In the genomic region with DNA sequence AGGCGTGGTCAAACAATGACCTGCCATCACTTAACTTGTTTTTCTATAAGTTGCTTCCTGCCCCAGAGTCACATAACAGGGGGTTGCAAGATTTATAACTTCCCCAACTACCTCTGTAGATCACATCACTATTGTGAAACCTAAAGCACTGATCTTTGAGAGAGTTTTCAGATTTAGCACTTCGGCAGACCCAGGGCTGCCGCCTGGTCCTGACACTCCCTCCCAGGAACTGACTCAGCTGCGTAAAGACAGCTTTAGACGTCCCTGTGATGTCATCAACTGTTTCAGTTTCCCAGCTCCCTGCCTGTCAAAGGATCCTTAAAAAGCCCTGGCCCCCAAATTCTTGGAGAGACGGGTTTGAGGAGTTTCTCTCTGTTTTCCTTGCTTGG, we compare ENCODE assay signal across 1 cellular context.
TF ChIP-seq lines count a peak whose summit lies in the region.

No MANE protein-coding gene starts in this region.

TF ChIP-seq in SK-N-SH treated with all-trans-retinoic acid at 6 μM for 48 hours, 23 proteins besides CTCF, POLR2A, EP300 and RAD21 (continued from another document):
- TF ChIP-seq, protein P1, sequence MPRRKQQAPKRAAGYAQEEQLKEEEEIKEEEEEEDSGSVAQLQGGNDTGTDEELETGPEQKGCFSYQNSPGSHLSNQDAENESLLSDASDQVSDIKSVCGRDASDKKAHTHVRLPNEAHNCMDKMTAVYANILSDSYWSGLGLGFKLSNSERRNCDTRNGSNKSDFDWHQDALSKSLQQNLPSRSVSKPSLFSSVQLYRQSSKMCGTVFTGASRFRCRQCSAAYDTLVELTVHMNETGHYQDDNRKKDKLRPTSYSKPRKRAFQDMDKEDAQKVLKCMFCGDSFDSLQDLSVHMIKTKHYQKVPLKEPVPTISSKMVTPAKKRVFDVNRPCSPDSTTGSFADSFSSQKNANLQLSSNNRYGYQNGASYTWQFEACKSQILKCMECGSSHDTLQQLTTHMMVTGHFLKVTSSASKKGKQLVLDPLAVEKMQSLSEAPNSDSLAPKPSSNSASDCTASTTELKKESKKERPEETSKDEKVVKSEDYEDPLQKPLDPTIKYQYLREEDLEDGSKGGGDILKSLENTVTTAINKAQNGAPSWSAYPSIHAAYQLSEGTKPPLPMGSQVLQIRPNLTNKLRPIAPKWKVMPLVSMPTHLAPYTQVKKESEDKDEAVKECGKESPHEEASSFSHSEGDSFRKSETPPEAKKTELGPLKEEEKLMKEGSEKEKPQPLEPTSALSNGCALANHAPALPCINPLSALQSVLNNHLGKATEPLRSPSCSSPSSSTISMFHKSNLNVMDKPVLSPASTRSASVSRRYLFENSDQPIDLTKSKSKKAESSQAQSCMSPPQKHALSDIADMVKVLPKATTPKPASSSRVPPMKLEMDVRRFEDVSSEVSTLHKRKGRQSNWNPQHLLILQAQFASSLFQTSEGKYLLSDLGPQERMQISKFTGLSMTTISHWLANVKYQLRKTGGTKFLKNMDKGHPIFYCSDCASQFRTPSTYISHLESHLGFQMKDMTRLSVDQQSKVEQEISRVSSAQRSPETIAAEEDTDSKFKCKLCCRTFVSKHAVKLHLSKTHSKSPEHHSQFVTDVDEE (CRISPR knock-in tag; IDR thresholded peaks at IDR 0.05) = no peak
- TF ChIP-seq, protein P2, sequence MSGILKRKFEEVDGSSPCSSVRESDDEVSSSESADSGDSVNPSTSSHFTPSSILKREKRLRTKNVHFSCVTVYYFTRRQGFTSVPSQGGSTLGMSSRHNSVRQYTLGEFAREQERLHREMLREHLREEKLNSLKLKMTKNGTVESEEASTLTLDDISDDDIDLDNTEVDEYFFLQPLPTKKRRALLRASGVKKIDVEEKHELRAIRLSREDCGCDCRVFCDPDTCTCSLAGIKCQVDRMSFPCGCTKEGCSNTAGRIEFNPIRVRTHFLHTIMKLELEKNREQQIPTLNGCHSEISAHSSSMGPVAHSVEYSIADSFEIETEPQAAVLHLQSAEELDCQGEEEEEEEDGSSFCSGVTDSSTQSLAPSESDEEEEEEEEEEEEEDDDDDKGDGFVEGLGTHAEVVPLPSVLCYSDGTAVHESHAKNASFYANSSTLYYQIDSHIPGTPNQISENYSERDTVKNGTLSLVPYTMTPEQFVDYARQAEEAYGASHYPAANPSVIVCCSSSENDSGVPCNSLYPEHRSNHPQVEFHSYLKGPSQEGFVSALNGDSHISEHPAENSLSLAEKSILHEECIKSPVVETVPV (CRISPR knock-in tag; IDR thresholded peaks at IDR 0.05) = no peak
